ENCODE assay signal across 8 cellular contexts in the genomic region with DNA sequence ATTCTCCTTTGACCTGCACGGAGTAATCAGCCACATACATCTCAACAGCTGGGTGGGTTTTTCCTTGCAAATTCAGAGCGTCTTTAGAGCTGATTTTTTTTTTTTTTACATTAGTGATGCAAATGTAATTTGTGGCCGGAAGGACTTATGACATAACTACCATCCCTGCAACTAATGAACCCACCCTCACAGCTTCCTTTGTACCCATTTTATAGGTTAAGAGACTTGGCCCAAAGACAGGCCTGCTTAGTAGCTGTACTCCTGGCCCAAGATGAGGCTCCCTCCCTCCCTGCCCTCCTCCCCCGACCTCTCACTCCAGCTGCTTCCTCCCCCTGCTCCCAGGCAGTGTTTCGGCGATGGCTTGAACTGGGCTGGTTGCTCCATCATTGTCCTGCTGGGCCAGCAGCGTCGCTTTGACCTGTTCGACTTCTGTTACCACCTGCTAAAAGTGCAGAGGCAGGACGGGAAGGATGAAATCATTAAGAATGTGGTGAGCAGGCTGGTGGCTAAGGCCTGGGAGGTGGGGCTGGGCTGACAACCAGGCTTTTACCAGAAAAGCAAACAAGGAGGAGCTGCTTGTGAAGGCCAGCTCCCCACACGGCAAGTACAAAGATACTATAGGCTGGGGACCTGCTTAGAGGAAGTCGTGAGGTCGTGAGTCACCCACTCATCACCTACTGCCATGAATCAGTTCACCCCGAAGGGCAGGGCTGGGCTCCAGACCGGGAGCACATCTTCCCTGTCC.
DNase-seq lines count a peak whose midpoint lies in the region; ATAC-seq and TF ChIP-seq lines count a peak whose summit lies in the region.

No MANE protein-coding gene starts in this region.

- no peaks in the 10 kb centered on the region for H3K27me3 ChIP-seq in HCT116 (ENCODE audit: insufficient read depth, low read length)
- H3K27me3 ChIP-seq in effector memory CD4-positive, alpha-beta T cell (replicated peaks; ENCODE audit: control insufficient read depth, insufficient read depth, low read length, poor library complexity, severe bottlenecking) = no peaks in the 10 kb centered on the region
- H3K27me3 ChIP-seq in left ventricle myocardium inferior (ENCODE audit: low read depth) = no peaks in the 10 kb centered on the region

- H3K27ac Mint-ChIP-seq in activated CD4-positive, alpha-beta T cell treated with anti-CD3 and anti-CD28 coated beads for 36 hours = peak overlapping the region; percentile 96

- H3K36me3 Mint-ChIP-seq in activated CD4-positive, alpha-beta T cell treated with anti-CD3 and anti-CD28 coated beads for 36 hours (ENCODE audit: low read depth) = peaks cover 66% of the 10 kb centered on the region

- peak overlapping the region; percentile 12 for H3K4me3 Mint-ChIP-seq in activated CD4-positive, alpha-beta T cell treated with anti-CD3 and anti-CD28 coated beads for 36 hours

- H3K27me3 Mint-ChIP-seq in activated CD4-positive, alpha-beta T cell treated with anti-CD3 and anti-CD28 coated beads for 36 hours = no peaks in the 10 kb centered on the region

- intact Hi-C loops in HCT116 (cut with micrococcal nuclease) (no loop called here), left ventricle myocardium inferior (cut with micrococcal nuclease) (no loop called here)
- intact Hi-C loops in activated CD4-positive, alpha-beta T cell treated with anti-CD3 and anti-CD28 coated beads for 36 hours (cut with DNase I, micrococcal nuclease) = loop anchor here (1.0 to 5.0 kb wide), 6 partner anchors 48 to 353 kb away; a partner anchor contains a TSS

- ATAC-seq in HCT116 = peak; percentile 92
- peak; percentile 98 for ATAC-seq in activated CD4-positive, alpha-beta T cell treated with anti-CD3 and anti-CD28 coated beads for 36 hours

- peaks cover 24% of the 10 kb centered on the region for H3K4me1 Mint-ChIP-seq in activated CD4-positive, alpha-beta T cell treated with anti-CD3 and anti-CD28 coated beads for 36 hours

- TF ChIP-seq POLR2A in HCT116 (IDR thresholded peaks at IDR 0.05; ENCODE audit: borderline replicate concordance, extremely low read depth, insufficient read depth, insufficient read length) = no peak

- H3K9ac ChIP-seq in HCT116 (ENCODE audit: low read length) = peak overlapping the region; percentile 48

- H3K36me3 ChIP-seq in HCT116 (ENCODE audit: control insufficient read depth in 1 of 2, insufficient read depth in 2 of 2, low read length in 2 of 2) (no peaks in the 10 kb centered on the region), left ventricle myocardium inferior (peaks cover 22% of the 10 kb centered on the region)
- peaks cover 72% of the 10 kb centered on the region for H3K36me3 ChIP-seq in effector memory CD4-positive, alpha-beta T cell (ENCODE audit: control insufficient read depth, insufficient read depth, low read length)

- peak overlapping the region; percentile 69 for H3K4me2 ChIP-seq in HCT116 (ENCODE audit: low read length)

- H3K27ac ChIP-seq in HCT116 (ENCODE audit: low read depth, low read length) (peak overlapping the region; percentile 67), skin epidermis (peak overlapping the region in 14 of 21 experiments; percentile 17 to 81 (median 64)), substantia nigra (ENCODE audit: low read depth, low read length, poor library complexity, severe bottlenecking) (no peak overlapping the region), left ventricle myocardium inferior (replicated peaks) (no peak overlapping the region)
- peak overlapping the region; percentile 60 for H3K27ac ChIP-seq in effector memory CD4-positive, alpha-beta T cell (ENCODE audit: insufficient read depth, low read length, poor library complexity, severe bottlenecking)

- H3K9me3 ChIP-seq in HCT116 (ENCODE audit: control insufficient read depth in 1 of 2, insufficient read depth in 1 of 2, low read depth in 1 of 2, low read length in 2 of 2) (no peaks in the 10 kb centered on the region), left ventricle myocardium inferior (replicated peaks) (no peaks in the 10 kb centered on the region)
- H3K9me3 ChIP-seq in effector memory CD4-positive, alpha-beta T cell (ENCODE audit: control insufficient read depth, low read length) = no peaks in the 10 kb centered on the region

- no TSS peak for BruUV-seq in HCT116 (replicated peaks; lab: Mats Ljungman, UMichigan)

- DNase-seq in HCT116 (ENCODE audit: low read depth, low spot score) (peak; percentile 97), substantia nigra (lab: John Stamatoyannopoulos, UW) (no peak), HEK293T (ENCODE audit: extremely low spot score) (no peak), left ventricle myocardium inferior (no peak), DMS 273 (lab: John Stamatoyannopoulos, UW; ENCODE audit: unreplicated experiment) (no peak)
- DNase-seq in activated CD4-positive, alpha-beta T cell treated with anti-CD3 and anti-CD28 coated beads for 36 hours = peak; percentile 88
- peak; percentile 31 to 43 (median 36) for DNase-seq in effector memory CD4-positive, alpha-beta T cell

- no peaks in the 10 kb centered on the region for H4K20me1 ChIP-seq in HCT116 (ENCODE audit: insufficient read depth)

- H2AFZ ChIP-seq in HCT116 (ENCODE audit: low read depth, low read length, poor library complexity, severe bottlenecking) = no peak overlapping the region

- CTCF ChIA-PET in HCT116 (lab: Charles Lee) = interaction anchor here (1.0 to 1.3 kb wide), 3 partner anchors 82 to 353 kb away, joined by 3 to 4 read pairs (median 3); a partner anchor contains a TSS
- CTCF ChIA-PET in activated CD4-positive, alpha-beta T cell treated with anti-CD3 and anti-CD28 coated beads for 36 hours (lab: Charles Lee) = interaction anchor here (0.6 to 2.2 kb wide), 12 partner anchors 11 to 407 kb away, joined by 3 to 9 read pairs (median 4); a partner anchor contains a TSS
- CTCF ChIA-PET in HEK293T (lab: Yijun Ruan, JAX) = interaction anchor here (0.8 kb wide), 1 partner anchor 26 kb away, joined by 3 read pairs; no protein-coding TSS in a partner anchor

- TF ChIP-seq CTCF in HCT116 (IDR thresholded peaks at IDR 0.05 in 2 of 3, conservative IDR thresholded peaks at IDR 0.05 in 1 of 3; ENCODE audit: borderline replicate concordance in 1 of 3, insufficient read depth in 1 of 3, low read depth in 2 of 3, low read length in 2 of 3) (no peak), left ventricle myocardium inferior (IDR thresholded peaks at IDR 0.05; ENCODE audit: borderline replicate concordance) (no peak)

- RAD21 ChIA-PET in HCT116 (lab: Charles Lee; ENCODE audit: low non-redundant PET in 1 of 2, low total read pairs in 2 of 2, uncharacterized antibody in 2 of 2, unreplicated experiment in 2 of 2) = interaction anchor here in 1 of 2 experiments (0.5 kb wide), 1 partner anchor 77 kb away, joined by 3 read pairs; no protein-coding TSS in a partner anchor

- POLR2A ChIA-PET in HCT116 (lab: Charles Lee) = interaction anchor here (0.9 kb wide), 1 partner anchor 74 kb away, joined by 3 read pairs; no protein-coding TSS in a partner anchor
- POLR2A ChIA-PET in activated CD4-positive, alpha-beta T cell treated with anti-CD3 and anti-CD28 coated beads for 36 hours (lab: Charles Lee) = interaction anchor here (0.5 to 1.7 kb wide), 4 partner anchors 39 to 582 kb away, joined by 4 to 7 read pairs (median 6); a partner anchor contains a TSS
- POLR2A ChIA-PET in HEK293T (lab: Yijun Ruan, JAX) = no interaction called here

- no peaks in the 10 kb centered on the region for H3K9me2 ChIP-seq in HCT116 (ENCODE audit: insufficient read depth)

- no peaks in the 10 kb centered on the region for H3K79me2 ChIP-seq in HCT116 (ENCODE audit: insufficient read depth, low read length)

- peak; percentile 38; the same call in 1 of the 2 replicates for TF ChIP-seq RAD21 in HCT116 (IDR thresholded peaks at IDR 0.05; ENCODE audit: low read depth)

- H3K4me1 ChIP-seq in HCT116 (ENCODE audit: control insufficient read depth in 1 of 2, insufficient read depth in 2 of 2, low read length in 2 of 2) (peaks cover 35 to 58% of the 10 kb centered on the region in 2 experiments), left ventricle myocardium inferior (peaks cover 20% of the 10 kb centered on the region)
- H3K4me1 ChIP-seq in effector memory CD4-positive, alpha-beta T cell (ENCODE audit: control insufficient read depth, insufficient read depth, low read length, poor library complexity, severe bottlenecking) = no peaks in the 10 kb centered on the region

- peak overlapping the region in 1 of 2 experiments; percentile 10; a peak in 3 of 4 replicates for H3K4me3 ChIP-seq in HCT116 (replicated peaks in 1 of 2; ENCODE audit: low read depth in 1 of 2, low read length in 2 of 2)
- no peak overlapping the region for H3K4me3 ChIP-seq in effector memory CD4-positive, alpha-beta T cell (ENCODE audit: insufficient read depth, low read depth, low read length, poor library complexity, severe bottlenecking)
- H3K4me3 ChIP-seq in skin epidermis = no peak overlapping the region
- no peak overlapping the region for H3K4me3 ChIP-seq in left ventricle myocardium inferior

- no peaks in the 10 kb centered on the region for H3K9me3 Mint-ChIP-seq in activated CD4-positive, alpha-beta T cell treated with anti-CD3 and anti-CD28 coated beads for 36 hours (ENCODE audit: low read depth)

TF ChIP-seq in HCT116, 20 proteins besides CTCF, POLR2A, EP300 and RAD21 (continues in another document):
- TF ChIP-seq EZH2 (IDR thresholded peaks at IDR 0.05) = no peak
- TF ChIP-seq JUND (IDR thresholded peaks at IDR 0.05) = peak; percentile 97
- TF ChIP-seq YY1 (IDR thresholded peaks at IDR 0.05; ENCODE audit: extremely low read depth, insufficient replicate concordance, low read depth, low read length) = peak; percentile 43
- no peak for TF ChIP-seq EGR1 (IDR thresholded peaks at IDR 0.05; ENCODE audit: low read depth)
- TF ChIP-seq EZH2phosphoT487 (IDR thresholded peaks at IDR 0.05; ENCODE audit: borderline replicate concordance) = no peak
- TF ChIP-seq TCF7L2 (IDR thresholded peaks at IDR 0.05; ENCODE audit: borderline replicate concordance, extremely low read depth, insufficient read depth, insufficient read length) = peak; percentile 75
- TF ChIP-seq SP1 (IDR thresholded peaks at IDR 0.05; ENCODE audit: low read depth) = peak; percentile 96
- peak; percentile 99 for TF ChIP-seq FOSL1 (IDR thresholded peaks at IDR 0.05; ENCODE audit: low read depth)
- TF ChIP-seq ZFX (IDR thresholded peaks at IDR 0.05) = no peak

TF ChIP-seq in HEK293T, 16 proteins besides CTCF, POLR2A, EP300 and RAD21:
- TF ChIP-seq SP1 (IDR thresholded peaks at IDR 0.05) (no peak), FOXK2 (IDR thresholded peaks at IDR 0.05) (no peak), ARNT (IDR thresholded peaks at IDR 0.05) (no peak)
- TF ChIP-seq, protein P1, sequence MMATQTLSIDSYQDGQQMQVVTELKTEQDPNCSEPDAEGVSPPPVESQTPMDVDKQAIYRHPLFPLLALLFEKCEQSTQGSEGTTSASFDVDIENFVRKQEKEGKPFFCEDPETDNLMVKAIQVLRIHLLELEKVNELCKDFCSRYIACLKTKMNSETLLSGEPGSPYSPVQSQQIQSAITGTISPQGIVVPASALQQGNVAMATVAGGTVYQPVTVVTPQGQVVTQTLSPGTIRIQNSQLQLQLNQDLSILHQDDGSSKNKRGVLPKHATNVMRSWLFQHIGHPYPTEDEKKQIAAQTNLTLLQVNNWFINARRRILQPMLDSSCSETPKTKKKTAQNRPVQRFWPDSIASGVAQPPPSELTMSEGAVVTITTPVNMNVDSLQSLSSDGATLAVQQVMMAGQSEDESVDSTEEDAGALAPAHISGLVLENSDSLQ (IDR thresholded peaks at IDR 0.05) = no peak

Comparison
In these comparisons a context has a peak if more than half of its experiments do, and no peak if none do; other contexts are left out.
1. DNase-seq: peak in HCT116 (single experiment), activated CD4-positive, alpha-beta T cell treated with anti-CD3 and anti-CD28 coated beads for 36 hours (single experiment) and effector memory CD4-positive, alpha-beta T cell (3 of 3); none in substantia nigra (0 of 49), HEK293T (single experiment), left ventricle myocardium inferior (single experiment) and DMS 273 (single experiment).
2. H3K27ac ChIP-seq: peak in HCT116 (single experiment), effector memory CD4-positive, alpha-beta T cell (single experiment) and skin epidermis (14 of 21); none in substantia nigra (single experiment) and left ventricle myocardium inferior (single experiment).
3. intact Hi-C loops: an anchor here in activated CD4-positive, alpha-beta T cell treated with anti-CD3 and anti-CD28 coated beads for 36 hours (1.0 to 5.0 kb wide); none called in HCT116 and left ventricle myocardium inferior.